21 cellular contexts compared by ENCODE assay signal in genomic region chr7:110800984-110801383, GRCh38.
DNase-seq lines count a peak whose midpoint lies in the region; ATAC-seq and TF ChIP-seq lines count a peak whose summit lies in the region.
"Had no signal": no experiment of that assay in that cellular context is flagged by ENCODE, and none has a peak within 500 bp of the region (broad histone marks: within the 10 kb centered on the region; RNA-seq: fewer than 3 reads in every experiment).

No MANE protein-coding gene starts in this region.

- TF ChIP-seq CTCF in RWPE1 (conservative IDR thresholded peaks at IDR 0.05; ENCODE audit: low read depth): no peak
- no peak for TF ChIP-seq CTCF in brain microvascular endothelial cell (IDR thresholded peaks at IDR 0.05; ENCODE audit: low read depth, low read length, missing control alignments)

- intact Hi-C loops in head of caudate nucleus (cut with DNase I): no loop called here

- ATAC-seq in GM18907 (IDR thresholded peaks at IDR 0.05; ENCODE audit: unreplicated experiment) (peak; percentile 51), HG02623 (IDR thresholded peaks at IDR 0.05; ENCODE audit: unreplicated experiment) (peak; percentile 33), HG03354 (IDR thresholded peaks at IDR 0.05; ENCODE audit: poor library complexity, severe bottlenecking, unreplicated experiment) (peak; percentile 73)
- ATAC-seq: CD8-positive, alpha-beta T cell; HepG2; naive thymus-derived CD4-positive, alpha-beta T cell had no signal

- H3K27me3 ChIP-seq in brain microvascular endothelial cell (replicated peaks): no peaks in the 10 kb centered on the region
- H3K27me3 ChIP-seq: breast epithelium, sigmoid colon had no signal

- no peak overlapping the region for H3K27ac ChIP-seq in RWPE1
- H3K27ac ChIP-seq in brain microvascular endothelial cell: no peak overlapping the region
- H3K27ac ChIP-seq: breast epithelium, parathyroid adenoma, sigmoid colon had no signal

- POLR2A ChIA-PET in RWPE1 (lab: Yijun Ruan, JAX; ENCODE audit: low non-redundant PET): no interaction called here

- DNase-seq in DMS53 treated with DMSO at 0.1 percent for 48 hours (lab: John Stamatoyannopoulos, UW; ENCODE audit: unreplicated experiment) (peak; percentile 37), RWPE1 (ENCODE audit: low spot score) (no peak), C1 segment of cervical spinal cord (lab: John Stamatoyannopoulos, UW) (no peak), brain microvascular endothelial cell (no peak), head of caudate nucleus (no peak)
- DNase-seq: activated CD4-positive, alpha-beta memory T cell treated with anti-CD3 and anti-CD28 coated beads for 36 hours; activated T-cell treated with anti-CD3 and anti-CD28 coated beads, Interleukin-2, amount 50 U/mL, for 48 hours; CD8-positive, alpha-beta T cell; foreskin fibroblast; mesenchymal stem cell; naive thymus-derived CD4-positive, alpha-beta T cell; NCI-H2227 treated with DMSO at 0.1 percent for 48 hours; NCI-H82; sigmoid colon; stimulated activated CD4-positive, alpha-beta T cell treated with anti-CD3 and anti-CD28 coated beads, Interleukin-1b, Interleukin-23, amount 100 ng/mL, for 48 hours had no signal

- in situ Hi-C loops in brain microvascular endothelial cell (cut with HindIII; ENCODE audit: low pct_ligation_motif_present, low sequenced_read_pairs): no loop called here

- no peaks in the 10 kb centered on the region for H3K36me3 ChIP-seq in brain microvascular endothelial cell (replicated peaks)
- H3K36me3 ChIP-seq: breast epithelium, sigmoid colon had no signal

- CTCF ChIA-PET in RWPE1 (lab: Yijun Ruan, JAX): no interaction called here

- H3K4me3 ChIP-seq in brain microvascular endothelial cell (ENCODE audit: low read depth, low read length): no peak overlapping the region
- H3K4me3 ChIP-seq: breast epithelium, sigmoid colon had no signal
